Comparison of ENCODE assay signal across 18 cellular contexts in genomic region chr4:100641326-100641725, GRCh38.
"Had no signal": no experiment of that assay in that cellular context is flagged by ENCODE, and none has a peak within 500 bp of the region (broad histone marks: within the 10 kb centered on the region; RNA-seq: fewer than 3 reads in every experiment).

No MANE protein-coding gene starts in this region.

- H3K4me1 ChIP-seq: tibial nerve, uterus had no signal

- H3K9me3 ChIP-seq: body of pancreas, uterus had no signal

- DNase-seq: activated CD4-positive, alpha-beta T cell treated with anti-CD3 and anti-CD28 coated beads, Interleukin-2, amount 10 ng/mL, durations not matched to agents 7 days and 5 days; activated CD8-positive, alpha-beta memory T cell treated with anti-CD3 and anti-CD28 coated beads for 24 hours; activated gamma-delta T cell treated with Interleukin-2 at 50 U/mL for 16 hours; amniotic stem cell; body of pancreas; cortex of kidney; effector CD8-positive, alpha-beta T cell; foreskin keratinocyte; mesenchymal stem cell; stimulated activated CD4-positive, alpha-beta T cell treated with anti-CD3 and anti-CD28 coated beads, Interleukin-15, amount 100 ng/mL, for 24 hours; stimulated activated CD4-positive, alpha-beta T cell treated with anti-CD3 and anti-CD28 coated beads, Interleukin-4, amount 100 ng/mL, for 1 hour; stimulated activated naive CD4-positive, alpha-beta T cell treated with Interleukin-2 at 50 U/mL for 16 hours; substantia nigra; uterus had no signal

- H3K27ac Mint-ChIP-seq: activated CD4-positive, alpha-beta T cell treated with anti-CD3 and anti-CD28 coated beads, Interleukin-2, amount 10 ng/mL, durations not matched to agents 7 days and 5 days; activated naive CD8-positive, alpha-beta T cell; natural killer cell treated with Interleukin-12 subunit alpha and Interleukin-12 subunit beta and Interleukin-15 and Interleukin-18, amount 100 ng/mL, for 72 hours had no signal

- H3K27me3 ChIP-seq: body of pancreas, foreskin keratinocyte, tibial nerve, uterus had no signal

- H3K27ac ChIP-seq: body of pancreas, foreskin keratinocyte, tibial nerve, uterus had no signal

- H3K36me3 ChIP-seq: tibial nerve, uterus had no signal

- H3K4me1 Mint-ChIP-seq: activated CD4-positive, alpha-beta T cell treated with anti-CD3 and anti-CD28 coated beads, Interleukin-2, amount 10 ng/mL, durations not matched to agents 7 days and 5 days; central memory CD8-positive, alpha-beta T cell had no signal

- H3K4me3 ChIP-seq: body of pancreas, tibial nerve, uterus had no signal

- H3K9me3 Mint-ChIP-seq: activated CD4-positive, alpha-beta T cell treated with anti-CD3 and anti-CD28 coated beads, Interleukin-2, amount 10 ng/mL, durations not matched to agents 7 days and 5 days; natural killer cell treated with Interleukin-12 subunit alpha and Interleukin-12 subunit beta and Interleukin-15 and Interleukin-18, amount 100 ng/mL, for 72 hours had no signal

- ATAC-seq: body of pancreas; foreskin keratinocyte; natural killer cell treated with Interleukin-12 subunit alpha and Interleukin-12 subunit beta and Interleukin-15 and Interleukin-18, amount 100 ng/mL, for 72 hours had no signal

- H3K36me3 Mint-ChIP-seq: activated naive CD8-positive, alpha-beta T cell had no signal

- H3K4me3 Mint-ChIP-seq: activated CD4-positive, alpha-beta T cell treated with anti-CD3 and anti-CD28 coated beads, Interleukin-2, amount 10 ng/mL, durations not matched to agents 7 days and 5 days; activated naive CD8-positive, alpha-beta T cell; central memory CD8-positive, alpha-beta T cell; natural killer cell treated with Interleukin-12 subunit alpha and Interleukin-12 subunit beta and Interleukin-15 and Interleukin-18, amount 100 ng/mL, for 72 hours had no signal
